Comparison of ENCODE assay signal across 19 cellular contexts in genomic region chr11:73159981-73160777, GRCh38.
DNase-seq lines count a peak whose midpoint lies in the region; ATAC-seq and TF ChIP-seq lines count a peak whose summit lies in the region.
"Had no signal": no experiment of that assay in that cellular context is flagged by ENCODE, and none has a peak within 500 bp of the region (broad histone marks: within the 10 kb centered on the region; RNA-seq: fewer than 3 reads in every experiment).

No MANE protein-coding gene starts in this region.

- H3K9me3 ChIP-seq in WERI-Rb-1 (ENCODE audit: severe bottlenecking) = peaks cover 3% of the 10 kb centered on the region
- H3K9me3 ChIP-seq: A549, testis had no signal

- H3K4me3 ChIP-seq in WERI-Rb-1 (ENCODE audit: low read depth, low read length) = no peak overlapping the region
- H3K4me3 ChIP-seq: A549, PC-9, testis had no signal

- H3K4me1 Mint-ChIP-seq in activated naive CD8-positive, alpha-beta T cell (ENCODE audit: low read depth) = peaks cover 20% of the 10 kb centered on the region
- H3K4me1 Mint-ChIP-seq in activated naive CD8-positive, alpha-beta T cell treated with anti-CD3 and anti-CD28 coated beads, Interleukin-2, amount 50 U/mL, for 24 hours = peaks cover 28% of the 10 kb centered on the region
- H3K4me1 Mint-ChIP-seq in stimulated activated naive B cell treated with anti-CD40 and anti-IgM and Interleukin-4, amounts not matched to agents 10 μg/mL and 1 μg/mL and 100 μg/mL, for 72 hours = peaks cover 69 to 93% of the 10 kb centered on the region in 2 donors

- no peaks in the 10 kb centered on the region for H3K9me3 Mint-ChIP-seq in activated naive CD8-positive, alpha-beta T cell (ENCODE audit: low read depth)
- H3K9me3 Mint-ChIP-seq in activated naive CD8-positive, alpha-beta T cell treated with anti-CD3 and anti-CD28 coated beads, Interleukin-2, amount 50 U/mL, for 24 hours = no peaks in the 10 kb centered on the region
- H3K9me3 Mint-ChIP-seq in stimulated activated naive B cell treated with anti-CD40 and anti-IgM and Interleukin-4, amounts not matched to agents 10 μg/mL and 1 μg/mL and 100 μg/mL, for 72 hours = peaks cover 2 to 4% of the 10 kb centered on the region in 2 donors
- H3K9me3 Mint-ChIP-seq: activated naive CD4-positive, alpha-beta T cell treated with anti-CD3 and anti-CD28 coated beads for 36 hours had no signal

- H3K27me3 ChIP-seq in WERI-Rb-1 (ENCODE audit: insufficient read depth, low read depth, severe bottlenecking) = no peaks in the 10 kb centered on the region
- H3K27me3 ChIP-seq: foreskin keratinocyte, testis had no signal

- H3K27me3 Mint-ChIP-seq in activated naive CD8-positive, alpha-beta T cell = no peaks in the 10 kb centered on the region
- no peaks in the 10 kb centered on the region for H3K27me3 Mint-ChIP-seq in activated naive CD8-positive, alpha-beta T cell treated with anti-CD3 and anti-CD28 coated beads, Interleukin-2, amount 50 U/mL, for 24 hours
- no peaks in the 10 kb centered on the region for H3K27me3 Mint-ChIP-seq in stimulated activated naive B cell treated with anti-CD40 and anti-IgM and Interleukin-4, amounts not matched to agents 10 μg/mL and 1 μg/mL and 100 μg/mL, for 72 hours
- H3K27me3 Mint-ChIP-seq: CD4-positive, alpha-beta memory T cell had no signal

- H3K36me3 ChIP-seq in WERI-Rb-1 = no peaks in the 10 kb centered on the region

- DNase-seq in activated naive CD8-positive, alpha-beta T cell treated with anti-CD3 and anti-CD28 coated beads, Interleukin-2, amount 50 U/mL, for 24 hours = no peak
- DNase-seq in WERI-Rb-1 = no peak
- peak; percentile 54 for DNase-seq in islet precursor cell
- DNase-seq in stimulated activated naive B cell treated with anti-CD40 and anti-IgM and Interleukin-4, amounts not matched to agents 10 μg/mL and 1 μg/mL and 100 μg/mL, for 72 hours = no peak
- DNase-seq in HCEC 1CT = no peak
- DNase-seq in NCI-H2227 treated with DMSO at 0.1 percent for 48 hours (lab: John Stamatoyannopoulos, UW) = no peak
- DNase-seq in stimulated activated CD4-positive, alpha-beta T cell treated with anti-CD3 and anti-CD28 coated beads, Interleukin-4, amount 100 ng/mL, for 24 hours = no peak
- DNase-seq: activated CD4-positive, alpha-beta T cell treated with anti-CD3 and anti-CD28 coated beads for 4 hours; activated naive CD4-positive, alpha-beta T cell treated with anti-CD3 and anti-CD28 coated beads for 36 hours; CD4-positive, alpha-beta memory T cell; DMS79 treated with DMSO at 0.1 percent for 48 hours; foreskin keratinocyte; left colon; occipital lobe; PC-9; stimulated activated CD4-positive, alpha-beta T cell treated with anti-CD3 and anti-CD28 coated beads, Interleukin-2, amount 100 ng/mL, for 24 hours; testis had no signal

- H3K4me3 Mint-ChIP-seq in activated naive CD8-positive, alpha-beta T cell = no peak overlapping the region
- H3K4me3 Mint-ChIP-seq in activated naive CD8-positive, alpha-beta T cell treated with anti-CD3 and anti-CD28 coated beads, Interleukin-2, amount 50 U/mL, for 24 hours = no peak overlapping the region
- peak overlapping the region; percentile 9 to 66 for H3K4me3 Mint-ChIP-seq in stimulated activated naive B cell treated with anti-CD40 and anti-IgM and Interleukin-4, amounts not matched to agents 10 μg/mL and 1 μg/mL and 100 μg/mL, for 72 hours
- H3K4me3 Mint-ChIP-seq: activated naive CD4-positive, alpha-beta T cell treated with anti-CD3 and anti-CD28 coated beads for 36 hours; CD4-positive, alpha-beta memory T cell had no signal

- no peaks in the 10 kb centered on the region for H3K36me3 Mint-ChIP-seq in activated naive CD8-positive, alpha-beta T cell
- H3K36me3 Mint-ChIP-seq in activated naive CD8-positive, alpha-beta T cell treated with anti-CD3 and anti-CD28 coated beads, Interleukin-2, amount 50 U/mL, for 24 hours (ENCODE audit: low read depth) = no peaks in the 10 kb centered on the region
- H3K36me3 Mint-ChIP-seq in stimulated activated naive B cell treated with anti-CD40 and anti-IgM and Interleukin-4, amounts not matched to agents 10 μg/mL and 1 μg/mL and 100 μg/mL, for 72 hours = peaks cover 21 to 28% of the 10 kb centered on the region in 2 donors
- H3K36me3 Mint-ChIP-seq: CD4-positive, alpha-beta memory T cell had no signal

- TF ChIP-seq CTCF in WERI-Rb-1 (IDR thresholded peaks at IDR 0.05; ENCODE audit: low read depth, low read length) = no peak

- H3K27ac ChIP-seq in WERI-Rb-1 = peak overlapping the region; percentile 94
- H3K27ac ChIP-seq: A549, foreskin keratinocyte, PC-9, testis had no signal

- peak overlapping the region; percentile 54 for H3K27ac Mint-ChIP-seq in activated naive CD8-positive, alpha-beta T cell
- no peak overlapping the region for H3K27ac Mint-ChIP-seq in activated naive CD8-positive, alpha-beta T cell treated with anti-CD3 and anti-CD28 coated beads, Interleukin-2, amount 50 U/mL, for 24 hours
- peak overlapping the region; percentile 39 for H3K27ac Mint-ChIP-seq in stimulated activated naive B cell treated with anti-CD40 and anti-IgM and Interleukin-4, amounts not matched to agents 10 μg/mL and 1 μg/mL and 100 μg/mL, for 72 hours
- H3K27ac Mint-ChIP-seq: activated naive CD4-positive, alpha-beta T cell treated with anti-CD3 and anti-CD28 coated beads for 36 hours had no signal

- ATAC-seq in activated naive CD8-positive, alpha-beta T cell treated with anti-CD3 and anti-CD28 coated beads, Interleukin-2, amount 50 U/mL, for 24 hours = no peak
- no peak for ATAC-seq in stimulated activated naive B cell treated with anti-CD40 and anti-IgM and Interleukin-4, amounts not matched to agents 10 μg/mL and 1 μg/mL and 100 μg/mL, for 72 hours (replicated peaks)
- ATAC-seq: A549, foreskin keratinocyte, left colon had no signal

Comparison
In these comparisons a context has a peak if more than half of its experiments do, and no peak if none do; other contexts are left out.
1. H3K4me3 Mint-ChIP-seq: peak in stimulated activated naive B cell treated with anti-CD40 and anti-IgM and Interleukin-4, amounts not matched to agents 10 μg/mL and 1 μg/mL and 100 μg/mL, for 72 hours (2 of 2); none in activated naive CD8-positive, alpha-beta T cell (single experiment) and activated naive CD8-positive, alpha-beta T cell treated with anti-CD3 and anti-CD28 coated beads, Interleukin-2, amount 50 U/mL, for 24 hours (single experiment).